Comparison of ENCODE assay signal across 21 cellular contexts in the genomic region with DNA sequence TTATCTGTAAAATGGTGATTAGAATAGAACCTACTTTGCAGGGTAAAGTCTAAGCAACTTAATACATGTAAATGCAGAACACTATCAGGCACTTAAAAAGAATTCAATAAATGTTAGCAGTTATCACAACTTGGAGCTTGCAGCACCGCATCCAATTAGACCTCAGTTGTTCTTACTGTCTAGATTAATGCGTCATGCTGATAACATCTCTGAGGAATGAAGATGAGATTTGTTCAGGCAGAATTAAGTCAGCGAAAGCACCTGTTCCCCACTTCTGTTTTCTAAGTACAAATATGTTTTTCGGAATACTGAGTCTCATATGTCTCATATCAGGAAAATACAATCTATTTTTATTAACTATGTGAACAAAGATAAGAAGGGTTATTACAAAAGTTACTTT. TPM values are rescaled to one million over a fixed set of nuclear protein-coding genes. Genes with fewer than 3 reads are reported as not detected.
DNase-seq lines count a peak whose midpoint lies in the region; ATAC-seq lines count a peak whose summit lies in the region.
"Had no signal": no experiment of that assay in that cellular context is flagged by ENCODE, and none has a peak within 500 bp of the region (broad histone marks: within the 10 kb centered on the region; RNA-seq: fewer than 3 reads in every experiment).

No MANE protein-coding gene starts in this region.

- ATAC-seq in memory B cell (ENCODE audit: low read depth) (no peak), HG03442 (IDR thresholded peaks at IDR 0.05; ENCODE audit: unreplicated experiment) (no peak)
- no peak for ATAC-seq in stimulated activated memory B cell treated with anti-CD40 and anti-IgM and Interleukin-4, amounts not matched to agents 10 μg/mL and 1 μg/mL and 100 μg/mL, for 72 hours
- ATAC-seq: GM12878 had no signal

- intact Hi-C loops in activated T-helper 1 cell treated with anti-CD3 and anti-CD28 coated beads, Interleukin-12 subunit alpha, Interleukin-12 subunit beta, Interleukin-2, Interleukin-4 antibody, amounts not matched to agents 30 ng/mL and 10 ng/mL and 1 ng/mL, durations not matched to agents 14 hours and 24 hours and 36 hours (cut with micrococcal nuclease): no loop called here

- H3K36me3 ChIP-seq in SK-N-MC (ENCODE audit: insufficient read depth, low read length): peaks cover 6% of the 10 kb centered on the region; the same call in 1 of the 2 replicates
- H3K36me3 ChIP-seq: BE2C, HAP-1 had no signal

- H3K4me1 Mint-ChIP-seq in IgD-negative memory B cell: peaks cover 63 to 75% (median 68%) of the 10 kb centered on the region in 3 donors
- H3K4me1 Mint-ChIP-seq in memory B cell: peaks cover 45% of the 10 kb centered on the region
- peaks cover 68% of the 10 kb centered on the region for H3K4me1 Mint-ChIP-seq in stimulated activated memory B cell treated with anti-CD40 and anti-IgM and Interleukin-4, amounts not matched to agents 10 μg/mL and 1 μg/mL and 100 μg/mL, for 72 hours
- peaks cover 10% of the 10 kb centered on the region for H3K4me1 Mint-ChIP-seq in activated T-helper 1 cell treated with anti-CD3 and anti-CD28 coated beads, Interleukin-12 subunit alpha, Interleukin-12 subunit beta, Interleukin-2, Interleukin-4 antibody, amounts not matched to agents 30 ng/mL and 10 ng/mL and 1 ng/mL, durations not matched to agents 14 hours and 24 hours and 36 hours (ENCODE audit: low read depth)

- H3K9me3 Mint-ChIP-seq in IgD-negative memory B cell: peaks cover 0 to 3% (median 0%) of the 10 kb centered on the region in 3 donors
- peaks cover 3% of the 10 kb centered on the region for H3K9me3 Mint-ChIP-seq in memory B cell
- H3K9me3 Mint-ChIP-seq in stimulated activated memory B cell treated with anti-CD40 and anti-IgM and Interleukin-4, amounts not matched to agents 10 μg/mL and 1 μg/mL and 100 μg/mL, for 72 hours: no peaks in the 10 kb centered on the region
- H3K9me3 Mint-ChIP-seq in activated T-helper 1 cell treated with anti-CD3 and anti-CD28 coated beads, Interleukin-12 subunit alpha, Interleukin-12 subunit beta, Interleukin-2, Interleukin-4 antibody, amounts not matched to agents 30 ng/mL and 10 ng/mL and 1 ng/mL, durations not matched to agents 14 hours and 24 hours and 36 hours: no peaks in the 10 kb centered on the region
- H3K9me3 Mint-ChIP-seq: CD4-positive, CD25-positive, alpha-beta regulatory T cell; CD8-positive, alpha-beta memory T cell had no signal

- peaks cover 16% of the 10 kb centered on the region for H3K36me3 Mint-ChIP-seq in IgD-negative memory B cell
- H3K36me3 Mint-ChIP-seq in memory B cell: peaks cover 38% of the 10 kb centered on the region
- no peaks in the 10 kb centered on the region for H3K36me3 Mint-ChIP-seq in stimulated activated memory B cell treated with anti-CD40 and anti-IgM and Interleukin-4, amounts not matched to agents 10 μg/mL and 1 μg/mL and 100 μg/mL, for 72 hours
- H3K36me3 Mint-ChIP-seq in activated T-helper 1 cell treated with anti-CD3 and anti-CD28 coated beads, Interleukin-12 subunit alpha, Interleukin-12 subunit beta, Interleukin-2, Interleukin-4 antibody, amounts not matched to agents 30 ng/mL and 10 ng/mL and 1 ng/mL, durations not matched to agents 14 hours and 24 hours and 36 hours (ENCODE audit: low read depth): no peaks in the 10 kb centered on the region
- H3K36me3 Mint-ChIP-seq: CD4-positive, CD25-positive, alpha-beta regulatory T cell; CD8-positive, alpha-beta memory T cell had no signal

- H3K4me3 Mint-ChIP-seq in IgD-negative memory B cell (peak overlapping the region in 2 of 4 donors; percentile 56 to 75), memory B cell (no peak overlapping the region)
- no peak overlapping the region for H3K4me3 Mint-ChIP-seq in stimulated activated memory B cell treated with anti-CD40 and anti-IgM and Interleukin-4, amounts not matched to agents 10 μg/mL and 1 μg/mL and 100 μg/mL, for 72 hours
- H3K4me3 Mint-ChIP-seq in activated T-helper 1 cell treated with anti-CD3 and anti-CD28 coated beads, Interleukin-12 subunit alpha, Interleukin-12 subunit beta, Interleukin-2, Interleukin-4 antibody, amounts not matched to agents 30 ng/mL and 10 ng/mL and 1 ng/mL, durations not matched to agents 14 hours and 24 hours and 36 hours: no peak overlapping the region

- no peak overlapping the region for H3K4me3 ChIP-seq in SK-N-MC
- H3K4me3 ChIP-seq: GM12878, GM23248, HAP-1 had no signal

- peak overlapping the region; percentile 92 for H3K27ac ChIP-seq in SK-N-MC
- H3K27ac ChIP-seq: GM23248, HL-60 had no signal

- DNase-seq in SK-N-MC (ENCODE audit: low read depth, low spot score) (no peak), memory B cell (ENCODE audit: low spot score in 2 of 2) (no peak), NCI-H2196 (lab: John Stamatoyannopoulos, UW; ENCODE audit: unreplicated experiment) (no peak), NCI-H748 (lab: John Stamatoyannopoulos, UW; ENCODE audit: unreplicated experiment) (no peak)
- no peak for DNase-seq in activated T-helper 1 cell treated with anti-CD3 and anti-CD28 coated beads, Interleukin-12 subunit alpha, Interleukin-12 subunit beta, Interleukin-2, Interleukin-4 antibody, amounts not matched to agents 30 ng/mL and 10 ng/mL and 1 ng/mL, durations not matched to agents 14 hours and 24 hours and 36 hours (ENCODE audit: low spot score)
- DNase-seq: BE2C; C1 segment of cervical spinal cord; CD4-positive, CD25-positive, alpha-beta regulatory T cell; CD8-positive, alpha-beta memory T cell; COR-L47; DMS 273 treated with DMSO at 0.1 percent for 48 hours; DMS53; DND-41; EL; GM23248 had no signal

- H3K27me3 Mint-ChIP-seq in IgD-negative memory B cell (no peaks in the 10 kb centered on the region), memory B cell (no peaks in the 10 kb centered on the region)
- H3K27me3 Mint-ChIP-seq in stimulated activated memory B cell treated with anti-CD40 and anti-IgM and Interleukin-4, amounts not matched to agents 10 μg/mL and 1 μg/mL and 100 μg/mL, for 72 hours: no peaks in the 10 kb centered on the region
- H3K27me3 Mint-ChIP-seq in activated T-helper 1 cell treated with anti-CD3 and anti-CD28 coated beads, Interleukin-12 subunit alpha, Interleukin-12 subunit beta, Interleukin-2, Interleukin-4 antibody, amounts not matched to agents 30 ng/mL and 10 ng/mL and 1 ng/mL, durations not matched to agents 14 hours and 24 hours and 36 hours (ENCODE audit: insufficient read depth): peaks cover 3% of the 10 kb centered on the region
- H3K27me3 Mint-ChIP-seq: CD8-positive, alpha-beta memory T cell had no signal

- H3K27ac Mint-ChIP-seq in IgD-negative memory B cell: peak overlapping the region; percentile 65 to 88 (median 67)
- H3K27ac Mint-ChIP-seq in memory B cell: peak overlapping the region; percentile 85
- peak overlapping the region; percentile 5 for H3K27ac Mint-ChIP-seq in stimulated activated memory B cell treated with anti-CD40 and anti-IgM and Interleukin-4, amounts not matched to agents 10 μg/mL and 1 μg/mL and 100 μg/mL, for 72 hours
- no peak overlapping the region for H3K27ac Mint-ChIP-seq in activated T-helper 1 cell treated with anti-CD3 and anti-CD28 coated beads, Interleukin-12 subunit alpha, Interleukin-12 subunit beta, Interleukin-2, Interleukin-4 antibody, amounts not matched to agents 30 ng/mL and 10 ng/mL and 1 ng/mL, durations not matched to agents 14 hours and 24 hours and 36 hours
- H3K27ac Mint-ChIP-seq: CD4-positive, CD25-positive, alpha-beta regulatory T cell; CD8-positive, alpha-beta memory T cell had no signal

- no peaks in the 10 kb centered on the region for H3K9me3 ChIP-seq in SK-N-MC (ENCODE audit: low read depth, low read length)
- H3K9me3 ChIP-seq: BE2C, HAP-1 had no signal

- H3K9ac ChIP-seq in SK-N-MC (ENCODE audit: insufficient read length): no peak overlapping the region
- H3K9ac ChIP-seq: GM23248 had no signal

RNA-seq across cellular contexts. Expression of gene TMA16, which starts 58.7 kb away (rescaled TPM):
- 25.1 TPM for polyA plus RNA-seq in IgD-negative memory B cell
- total RNA-seq in activated T-helper 1 cell treated with anti-CD3 and anti-CD28 coated beads, Interleukin-12 subunit alpha, Interleukin-12 subunit beta, Interleukin-2, Interleukin-4 antibody, amounts not matched to agents 30 ng/mL and 10 ng/mL and 1 ng/mL, durations not matched to agents 14 hours and 24 hours and 36 hours: 76.3 and 80.8 TPM in 2 replicates
